ENCODE assay signal across 8 cellular contexts in genomic region chr6:142566628-142567396, GRCh38.
DNase-seq lines count a peak whose midpoint lies in the region; ATAC-seq and TF ChIP-seq lines count a peak whose summit lies in the region.

No MANE protein-coding gene starts in this region.

- ATAC-seq in HG02678 (IDR thresholded peaks at IDR 0.05; ENCODE audit: unreplicated experiment): peak; percentile 77

- DNase-seq in NCI-H446 (lab: John Stamatoyannopoulos, UW) (peak; percentile 6 to 38), NCI-H446 treated with DMSO at 0.1 percent for 48 hours (lab: John Stamatoyannopoulos, UW) (no peak), NCI-H2171 treated with DMSO at 0.1 percent for 48 hours (lab: John Stamatoyannopoulos, UW) (peak; percentile 52), coronary artery (ENCODE audit: low spot score) (no peak), lung microvascular endothelial cell (ENCODE audit: low read depth in 2 of 2) (peak; percentile 57 to 63)
- peak; percentile 19 for DNase-seq in activated CD4-positive, alpha-beta T cell treated with anti-CD3 and anti-CD28 coated beads for 1 hour
- DNase-seq in stimulated activated CD8-positive, alpha-beta memory T cell treated with anti-CD3 and anti-CD28 coated beads, Interleukin-7, amount 100 ng/mL, for 24 hours (ENCODE audit: low read depth): peak; percentile 30

- peak; percentile 80 for TF ChIP-seq CTCF in coronary artery (IDR thresholded peaks at IDR 0.05)

- H3K27ac ChIP-seq in coronary artery: no peak overlapping the region

- H3K4me3 ChIP-seq in coronary artery: no peak overlapping the region

Comparison
In these comparisons a context has a peak if more than half of its experiments do, and no peak if none do; other contexts are left out.
1. DNase-seq: peak in NCI-H446 (2 of 2), NCI-H2171 treated with DMSO at 0.1 percent for 48 hours (single experiment), activated CD4-positive, alpha-beta T cell treated with anti-CD3 and anti-CD28 coated beads for 1 hour (single experiment), lung microvascular endothelial cell (2 of 2) and stimulated activated CD8-positive, alpha-beta memory T cell treated with anti-CD3 and anti-CD28 coated beads, Interleukin-7, amount 100 ng/mL, for 24 hours (single experiment); none in NCI-H446 treated with DMSO at 0.1 percent for 48 hours (single experiment) and coronary artery (single experiment).